ENCODE assay signal across 18 cellular contexts in the genomic region with DNA sequence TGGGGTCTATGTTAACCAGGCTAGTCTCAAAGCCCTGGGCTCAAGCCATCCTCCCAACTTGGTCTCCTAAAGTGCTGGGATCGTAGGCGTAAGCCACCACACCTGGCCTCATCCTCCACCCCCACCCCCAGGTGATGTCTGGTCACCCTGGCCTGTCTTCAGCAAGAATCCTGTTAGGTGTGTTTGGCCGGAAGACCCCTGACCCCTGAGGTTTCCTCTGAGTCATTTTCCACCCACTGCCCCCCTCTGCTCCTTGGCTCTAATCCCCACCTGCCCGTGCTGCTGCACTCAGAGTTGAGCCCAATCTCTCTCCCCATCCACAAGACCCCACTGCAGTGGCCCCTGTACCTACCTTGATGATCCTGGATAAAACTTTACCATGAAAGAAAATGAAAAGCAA. TPM values are rescaled to one million over a fixed set of nuclear protein-coding genes. Genes with fewer than 3 reads are reported as not detected.
A peak's percentile ranks its signal among the peaks of the same experiment; 100 is the strongest.
DNase-seq lines count a peak whose midpoint lies in the region; ATAC-seq lines count a peak whose summit lies in the region.
"Had no signal": no experiment of that assay in that cellular context is flagged by ENCODE, and none has a peak within 500 bp of the region (broad histone marks: within the 10 kb centered on the region; RNA-seq: fewer than 3 reads in every experiment).

No MANE protein-coding gene starts in this region.

- H3K27me3 Mint-ChIP-seq in activated CD4-positive, alpha-beta T cell treated with anti-CD3 and anti-CD28 coated beads, Interleukin-2, amount 10 ng/mL, durations not matched to agents 24 days and 14 days, result no peaks in the 10 kb centered on the region
- no peaks in the 10 kb centered on the region for H3K27me3 Mint-ChIP-seq in activated naive CD8-positive, alpha-beta T cell treated with anti-CD3 and anti-CD28 coated beads for 36 hours

- no peaks in the 10 kb centered on the region for H3K27me3 ChIP-seq in H7 (ENCODE audit: control insufficient read depth, insufficient read depth, low read length)
- H3K27me3 ChIP-seq: heart right ventricle, SJCRH30, transverse colon had no signal

- H3K4me3 ChIP-seq in H7 (ENCODE audit: insufficient read depth, low read depth, low read length), result no peak overlapping the region
- H3K4me3 ChIP-seq: heart right ventricle, lung, SJCRH30, transverse colon had no signal

- peak overlapping the region; percentile 30 for H3K27ac Mint-ChIP-seq in activated CD4-positive, alpha-beta T cell treated with anti-CD3 and anti-CD28 coated beads, Interleukin-2, amount 10 ng/mL, durations not matched to agents 24 days and 14 days
- H3K27ac Mint-ChIP-seq in activated naive CD8-positive, alpha-beta T cell treated with anti-CD3 and anti-CD28 coated beads for 36 hours, result peak overlapping the region; percentile 50
- H3K27ac Mint-ChIP-seq: T-helper 1 cell treated with Interleukin-12 subunit alpha and Interleukin-12 subunit beta and Interleukin-4 antibody, amounts not matched to agents 30 μg/mL and 1 μg/mL, for 36 hours had no signal

- no peaks in the 10 kb centered on the region for H3K9me3 Mint-ChIP-seq in activated CD4-positive, alpha-beta T cell treated with anti-CD3 and anti-CD28 coated beads, Interleukin-2, amount 10 ng/mL, durations not matched to agents 24 days and 14 days
- no peaks in the 10 kb centered on the region for H3K9me3 Mint-ChIP-seq in activated naive CD8-positive, alpha-beta T cell treated with anti-CD3 and anti-CD28 coated beads for 36 hours
- H3K9me3 Mint-ChIP-seq: T-helper 1 cell treated with Interleukin-12 subunit alpha and Interleukin-12 subunit beta and Interleukin-4 antibody, amounts not matched to agents 30 μg/mL and 1 μg/mL, for 36 hours had no signal

- peaks cover 17% of the 10 kb centered on the region for H3K4me1 Mint-ChIP-seq in activated CD4-positive, alpha-beta T cell treated with anti-CD3 and anti-CD28 coated beads, Interleukin-2, amount 10 ng/mL, durations not matched to agents 24 days and 14 days
- peaks cover 13% of the 10 kb centered on the region for H3K4me1 Mint-ChIP-seq in activated naive CD8-positive, alpha-beta T cell treated with anti-CD3 and anti-CD28 coated beads for 36 hours

- ATAC-seq in left lobe of liver, result no peak
- ATAC-seq in GM18907 (IDR thresholded peaks at IDR 0.05; ENCODE audit: unreplicated experiment), result no peak
- no peak for ATAC-seq in HG02884 (IDR thresholded peaks at IDR 0.05; ENCODE audit: unreplicated experiment)
- ATAC-seq: heart right ventricle, right cardiac atrium had no signal

- DNase-seq in activated CD4-positive, alpha-beta T cell treated with anti-CD3 and anti-CD28 coated beads, Interleukin-2, amount 10 ng/mL, durations not matched to agents 24 days and 14 days, result no peak
- no peak for DNase-seq in activated CD4-positive, alpha-beta T cell treated with anti-CD3 and anti-CD28 coated beads, Interleukin-2, amount 50 U/mL, for 4 hours
- DNase-seq in HT1080 (ENCODE audit: low read depth) (peak; percentile 27), left lobe of liver (ENCODE audit: low spot score) (peak; percentile 43), H7 (no peak)
- no peak for DNase-seq in activated naive CD8-positive, alpha-beta T cell treated with anti-CD3 and anti-CD28 coated beads for 36 hours
- DNase-seq: 8988T; heart right ventricle; NCI-H1694; NCI-H82; SJCRH30; stimulated activated naive CD4-positive, alpha-beta T cell; transverse colon had no signal

- H3K36me3 Mint-ChIP-seq in activated CD4-positive, alpha-beta T cell treated with anti-CD3 and anti-CD28 coated beads, Interleukin-2, amount 10 ng/mL, durations not matched to agents 24 days and 14 days (ENCODE audit: low read depth), result peaks cover 22% of the 10 kb centered on the region
- H3K36me3 Mint-ChIP-seq in activated naive CD8-positive, alpha-beta T cell treated with anti-CD3 and anti-CD28 coated beads for 36 hours, result peaks cover 11% of the 10 kb centered on the region

- H3K4me3 Mint-ChIP-seq in activated CD4-positive, alpha-beta T cell treated with anti-CD3 and anti-CD28 coated beads, Interleukin-2, amount 10 ng/mL, durations not matched to agents 24 days and 14 days, result no peak overlapping the region
- no peak overlapping the region for H3K4me3 Mint-ChIP-seq in activated naive CD8-positive, alpha-beta T cell treated with anti-CD3 and anti-CD28 coated beads for 36 hours
- H3K4me3 Mint-ChIP-seq: T-helper 1 cell treated with Interleukin-12 subunit alpha and Interleukin-12 subunit beta and Interleukin-4 antibody, amounts not matched to agents 30 μg/mL and 1 μg/mL, for 36 hours had no signal

- intact Hi-C loops in activated CD4-positive, alpha-beta T cell treated with anti-CD3 and anti-CD28 coated beads, Interleukin-2, amount 10 ng/mL, durations not matched to agents 24 days and 14 days (cut with micrococcal nuclease), result no loop called here

- peaks cover 5% of the 10 kb centered on the region for H3K36me3 ChIP-seq in H7 (replicated peaks; ENCODE audit: control insufficient read depth, insufficient read depth, low read length)
- H3K36me3 ChIP-seq: transverse colon had no signal

RNA-seq across cellular contexts. Expression of a gene that starts 25.2 kb away (rescaled TPM):
- 9.2 and 10.1 TPM in 2 replicates for total RNA-seq in activated CD4-positive, alpha-beta T cell treated with anti-CD3 and anti-CD28 coated beads, Interleukin-2, amount 10 ng/mL, durations not matched to agents 24 days and 14 days
- 23.6 and 26.9 TPM in 2 replicates for total RNA-seq in HT1080 (2014; rRNA removed; shearing (Covaris generic))
- 17.1 and 21.2 TPM in 2 replicates for polyA plus RNA-seq in HT1080 (2015; cell fraction: cytosol; rRNA removed)
- polyA plus RNA-seq in HT1080 (2015; cell fraction: nucleus; rRNA removed), result 26.4 and 27.0 TPM in 2 replicates
- 1 to 10 TPM; 6.5 to 6.8 TPM for total RNA-seq in activated naive CD8-positive, alpha-beta T cell treated with anti-CD3 and anti-CD28 coated beads for 36 hours
- 9.1 TPM for total RNA-seq in left lobe of liver
- total RNA-seq in H7 (2014; rRNA removed; shearing (Covaris generic)), result 25.7 and 29.5 TPM in 2 replicates

RNA-seq across cellular contexts. Expression of a gene that starts 25.3 kb away (rescaled TPM):
- total RNA-seq in activated CD4-positive, alpha-beta T cell treated with anti-CD3 and anti-CD28 coated beads, Interleukin-2, amount 10 ng/mL, durations not matched to agents 24 days and 14 days, result 33.6 and 35.4 TPM in 2 replicates
- total RNA-seq in HT1080 (2014; rRNA removed; shearing (Covaris generic)), result 124 and 139 TPM in 2 replicates
- polyA plus RNA-seq in HT1080 (2015; cell fraction: cytosol; rRNA removed), result 119 and 160 TPM in 2 replicates
- 62.8 and 78.3 TPM in 2 replicates for polyA plus RNA-seq in HT1080 (2015; cell fraction: nucleus; rRNA removed)
- 10 to 100 TPM; 37.4 to 43.0 TPM for total RNA-seq in activated naive CD8-positive, alpha-beta T cell treated with anti-CD3 and anti-CD28 coated beads for 36 hours
- 53.5 TPM for total RNA-seq in left lobe of liver
- total RNA-seq in H7 (2014; rRNA removed; shearing (Covaris generic)), result 90.2 and 92.4 TPM in 2 replicates

RNA-seq across cellular contexts. Expression of a gene that starts 48.7 kb away (rescaled TPM):
- 1.8 and 2.5 TPM in 2 replicates for total RNA-seq in activated CD4-positive, alpha-beta T cell treated with anti-CD3 and anti-CD28 coated beads, Interleukin-2, amount 10 ng/mL, durations not matched to agents 24 days and 14 days
- 0.07 and 0.23 TPM in 2 replicates for total RNA-seq in HT1080 (2014; rRNA removed; shearing (Covaris generic))
- 0.05 and 0.17 TPM in 2 replicates for polyA plus RNA-seq in HT1080 (2015; cell fraction: cytosol; rRNA removed)
- 2.0 and 3.1 TPM in 2 replicates for polyA plus RNA-seq in HT1080 (2015; cell fraction: nucleus; rRNA removed)
- total RNA-seq in activated naive CD8-positive, alpha-beta T cell treated with anti-CD3 and anti-CD28 coated beads for 36 hours, result under 1 TPM; 0.37 to 0.52 TPM
- total RNA-seq in left lobe of liver, result 111 TPM
- total RNA-seq in H7 (2014; rRNA removed; shearing (Covaris generic)), result 0.69 and 1.8 TPM in 2 replicates

Comparison
In these comparisons a context has a peak if more than half of its experiments do, and no peak if none do; other contexts are left out.
1. DNase-seq: peak in HT1080 (single experiment) and left lobe of liver (single experiment); none in activated CD4-positive, alpha-beta T cell treated with anti-CD3 and anti-CD28 coated beads, Interleukin-2, amount 10 ng/mL, durations not matched to agents 24 days and 14 days (single experiment), activated CD4-positive, alpha-beta T cell treated with anti-CD3 and anti-CD28 coated beads, Interleukin-2, amount 50 U/mL, for 4 hours (0 of 2), activated naive CD8-positive, alpha-beta T cell treated with anti-CD3 and anti-CD28 coated beads for 36 hours (single experiment) and H7 (single experiment).
2. RNA of a gene that starts 48.7 kb away (total RNA-seq): 111 TPM in left lobe of liver (single experiment); 1.8 to 2.5 TPM in activated CD4-positive, alpha-beta T cell treated with anti-CD3 and anti-CD28 coated beads, Interleukin-2, amount 10 ng/mL, durations not matched to agents 24 days and 14 days, 0.69 to 1.8 TPM in H7, 0.37 to 0.52 TPM in activated naive CD8-positive, alpha-beta T cell treated with anti-CD3 and anti-CD28 coated beads for 36 hours and 0.07 to 0.23 TPM in HT1080; every median in the first group is over 10 times any median in the second.